Comparison of ENCODE assay signal across 21 cellular contexts in the genomic region with DNA sequence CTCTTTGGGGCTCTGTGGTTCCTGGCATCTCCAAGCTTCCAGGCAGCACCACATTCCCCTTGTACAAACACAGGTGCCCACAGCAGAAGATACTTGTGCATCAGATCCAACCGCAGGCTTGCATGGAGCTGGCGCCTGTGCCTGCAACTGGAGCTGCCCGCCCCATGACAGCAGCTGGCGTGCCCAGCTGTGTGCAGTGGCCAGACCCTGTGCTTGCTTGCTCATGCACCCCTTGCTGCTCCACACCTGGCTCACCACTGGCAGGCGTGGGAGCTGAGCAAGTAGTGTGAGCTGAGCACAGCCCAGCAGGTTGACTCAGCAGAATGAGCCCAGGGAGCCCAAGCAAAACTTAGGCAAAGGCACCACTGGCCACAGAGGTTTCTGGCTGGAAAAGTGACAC.
"Had no signal": no experiment of that assay in that cellular context is flagged by ENCODE, and none has a peak within 500 bp of the region (broad histone marks: within the 10 kb centered on the region; RNA-seq: fewer than 3 reads in every experiment).

No MANE protein-coding gene starts in this region.

- H3K9me3 Mint-ChIP-seq: effector memory CD8-positive, alpha-beta T cell; neural progenitor cell; type B pancreatic cell had no signal

- H3K4me1 Mint-ChIP-seq: naive thymus-derived CD8-positive, alpha-beta T cell had no signal

- H3K27ac Mint-ChIP-seq: effector memory CD8-positive, alpha-beta T cell; naive thymus-derived CD8-positive, alpha-beta T cell; neural progenitor cell; type B pancreatic cell had no signal

- H3K9ac ChIP-seq: neural progenitor cell had no signal

- H3K4me2 ChIP-seq: neural progenitor cell had no signal

- H3K9me3 ChIP-seq: heart left ventricle, psoas muscle, suprapubic skin, thyroid gland, uterus had no signal

- H3K4me3 Mint-ChIP-seq: effector memory CD8-positive, alpha-beta T cell; naive thymus-derived CD8-positive, alpha-beta T cell; neural progenitor cell; type B pancreatic cell had no signal

- H2AFZ ChIP-seq: neural progenitor cell had no signal

- H3K36me3 Mint-ChIP-seq: naive thymus-derived CD8-positive, alpha-beta T cell; neural progenitor cell; type B pancreatic cell had no signal

- ATAC-seq: effector memory CD8-positive, alpha-beta T cell; heart left ventricle; left lobe of liver; naive thymus-derived CD8-positive, alpha-beta T cell; psoas muscle; sciatic nerve had no signal

- H3K36me3 ChIP-seq: heart left ventricle, neural progenitor cell, spleen, suprapubic skin, thyroid gland, uterus had no signal

- H3K27ac ChIP-seq: heart left ventricle, neural progenitor cell, psoas muscle, spleen, suprapubic skin, thyroid gland, uterus had no signal

- H3K4me3 ChIP-seq: heart left ventricle, neural progenitor cell, psoas muscle, spleen, suprapubic skin, thyroid gland, uterus had no signal

- H3K4me1 ChIP-seq: heart left ventricle, psoas muscle, spleen, suprapubic skin, thyroid gland, uterus had no signal

- DNase-seq: effector memory CD8-positive, alpha-beta T cell; hippocampal formation; islet precursor cell; mammary epithelial cell; naive thymus-derived CD8-positive, alpha-beta T cell; occipital lobe; psoas muscle; retina; spleen; stimulated activated CD4-positive, alpha-beta T cell treated with anti-CD3 and anti-CD28 coated beads, Interleukin-15, amount 100 ng/mL, for 24 hours; stimulated activated CD4-positive, alpha-beta T cell treated with anti-CD3 and anti-CD28 coated beads, Interleukin-1b, Interleukin-23, amount 100 ng/mL, for 48 hours; stimulated activated CD4-positive, alpha-beta T cell treated with anti-CD3 and anti-CD28 coated beads, Interleukin-4, amount 100 ng/mL, for 24 hours; stimulated activated naive CD4-positive, alpha-beta T cell; thyroid gland; uterus had no signal

- H3K27me3 ChIP-seq: heart left ventricle, neural progenitor cell, spleen, suprapubic skin, thyroid gland, uterus had no signal
